Comparison of ENCODE assay signal across 8 cellular contexts in the genomic region with DNA sequence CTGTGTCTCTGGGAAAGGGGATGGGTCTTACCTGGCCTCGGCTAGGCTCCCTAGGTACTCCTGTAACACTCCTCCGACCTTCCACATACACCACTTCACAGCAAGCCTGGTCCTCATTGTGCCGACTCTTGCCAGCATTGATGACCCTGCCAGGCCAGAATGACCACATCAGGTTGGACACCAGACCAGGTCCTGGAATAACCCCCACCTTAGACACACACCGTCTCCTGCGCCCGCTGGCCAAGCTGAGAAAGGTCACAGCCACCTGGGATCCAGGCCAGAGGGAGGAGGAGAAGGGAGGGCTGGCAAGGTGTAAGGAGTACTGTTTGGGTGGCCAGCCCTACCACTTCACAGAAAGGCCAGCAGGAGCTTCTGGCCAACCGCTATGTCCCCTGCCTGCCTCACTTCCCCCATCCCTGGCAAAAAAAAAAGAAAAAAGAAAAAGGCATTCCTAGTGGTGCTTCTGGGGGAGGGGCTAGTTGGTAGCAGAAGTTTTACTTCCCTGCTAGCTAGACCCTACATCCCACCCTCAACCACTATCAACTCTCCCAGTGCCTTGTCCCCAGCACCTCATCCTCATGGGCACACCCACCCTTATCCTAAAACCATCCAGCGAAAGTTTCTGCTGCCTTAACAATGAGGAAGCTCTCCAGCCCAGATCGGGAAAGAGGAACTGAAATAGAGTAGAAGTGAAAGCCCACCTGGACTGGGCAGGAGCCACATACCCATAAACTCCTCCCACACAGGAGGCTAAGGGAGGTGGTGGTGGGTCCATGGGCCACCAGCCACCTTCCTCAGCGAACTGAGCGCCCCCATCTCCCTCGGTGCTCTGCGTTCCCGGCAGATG. TPM values are rescaled to one million over a fixed set of nuclear protein-coding genes. Genes with fewer than 3 reads are reported as not detected.
DNase-seq lines count a peak whose midpoint lies in the region; ATAC-seq and TF ChIP-seq lines count a peak whose summit lies in the region.

No MANE protein-coding gene starts in this region.

- H3K4me2 ChIP-seq in mesenchymal stem cell (ENCODE audit: low read length, poor library complexity, severe bottlenecking): peak overlapping the region; percentile 99

- H2BK15ac ChIP-seq in mesenchymal stem cell (ENCODE audit: low read depth, poor library complexity, severe bottlenecking): no peak overlapping the region

- no peak overlapping the region for H4K8ac ChIP-seq in mesenchymal stem cell (ENCODE audit: low read length)

- WGBS in mesenchymal stem cell: 27% methylated on average over 8 of the region's 14 CpGs

- ATAC-seq in GM18868 (IDR thresholded peaks at IDR 0.05; ENCODE audit: unreplicated experiment) (peak; percentile 32), omental fat pad (ENCODE audit: low FRiP score) (no peak)

- no peak overlapping the region for H4K91ac ChIP-seq in mesenchymal stem cell (ENCODE audit: low read length)

- H3K4me1 ChIP-seq in HUES6 (ENCODE audit: control insufficient read depth, insufficient read depth, low read length) (peaks cover 37% of the 10 kb centered on the region), ascending aorta (peaks cover 6 to 13% of the 10 kb centered on the region in 2 donors), mesenchymal stem cell (ENCODE audit: control insufficient read depth, insufficient read depth, low read depth, low read length) (peaks cover 25% of the 10 kb centered on the region)

- no peak overlapping the region for H3K4ac ChIP-seq in mesenchymal stem cell (ENCODE audit: low read depth in 1 of 2, low read length in 2 of 2)

- no peak overlapping the region for H2BK120ac ChIP-seq in mesenchymal stem cell (ENCODE audit: low read depth, low read length)

- no peak overlapping the region for H3K14ac ChIP-seq in mesenchymal stem cell (ENCODE audit: low read length in 2 of 2)

- intact Hi-C loops in ascending aorta (cut with DNase I): loop anchor here (2.0 kb wide), 5 partner anchors 95 to 1265 kb away; partner anchors contain the start of genes AP4B1, ATP5PB, CAPZA1 and DCLRE1B

- peak overlapping the region; percentile 19 to 63 for H3K18ac ChIP-seq in mesenchymal stem cell (ENCODE audit: low read depth in 1 of 2, low read length in 2 of 2)

- H3K4me3 ChIP-seq in HUES6 (ENCODE audit: low read depth, low read length) (peak overlapping the region; percentile 78), ascending aorta (peak overlapping the region; percentile 80 to 85), mesenchymal stem cell (ENCODE audit: insufficient read depth in 1 of 2, low read depth in 1 of 2, low read length in 2 of 2) (peak overlapping the region; percentile 63 to 78)

- H2AFZ ChIP-seq in mesenchymal stem cell (ENCODE audit: low read depth, low read length): no peak overlapping the region

- peak overlapping the region; percentile 39 for H3K9ac ChIP-seq in HUES6 (ENCODE audit: low read length)
- peak overlapping the region; percentile 55 for H3K9ac ChIP-seq in mesenchymal stem cell (ENCODE audit: low read length)

- H3K36me3 ChIP-seq in HUES6 (ENCODE audit: control insufficient read depth, insufficient read depth, low read length): peaks cover 5% of the 10 kb centered on the region
- no peaks in the 10 kb centered on the region for H3K36me3 ChIP-seq in ascending aorta
- H3K36me3 ChIP-seq in mesenchymal stem cell (ENCODE audit: control insufficient read depth in 1 of 2, insufficient read depth in 2 of 2, low read depth in 1 of 2, low read length in 2 of 2): peaks cover 0 to 12% of the 10 kb centered on the region in 2 experiments

- no peak overlapping the region for H3K27ac ChIP-seq in HUES6 (ENCODE audit: low read depth, low read length)
- peak overlapping the region; percentile 55 to 65 for H3K27ac ChIP-seq in ascending aorta
- no peak overlapping the region for H3K27ac ChIP-seq in mesenchymal stem cell (ENCODE audit: low read length, poor library complexity, severe bottlenecking)

- H3K27me3 ChIP-seq in HUES6 (ENCODE audit: control insufficient read depth, insufficient read depth, low read length): peaks cover 27% of the 10 kb centered on the region
- no peaks in the 10 kb centered on the region for H3K27me3 ChIP-seq in ascending aorta
- H3K27me3 ChIP-seq in mesenchymal stem cell (ENCODE audit: control insufficient read depth in 1 of 2, insufficient read depth in 1 of 2, low read length in 2 of 2): peaks cover 0 to 6% of the 10 kb centered on the region in 2 experiments

- H3K23ac ChIP-seq in mesenchymal stem cell (ENCODE audit: low read length in 2 of 2): peak overlapping the region in 1 of 2 experiments; percentile 9

- H2BK5ac ChIP-seq in mesenchymal stem cell (ENCODE audit: low read depth, low read length, poor library complexity, severe bottlenecking): no peak overlapping the region

- TF ChIP-seq CTCF in ascending aorta (IDR thresholded peaks at IDR 0.05) (no peak), omental fat pad (IDR thresholded peaks at IDR 0.05) (no peak)

- no peak overlapping the region for H2AK5ac ChIP-seq in mesenchymal stem cell (ENCODE audit: low read length, severe bottlenecking)

- peak overlapping the region in 1 of 2 experiments; percentile 66 for H2BK12ac ChIP-seq in mesenchymal stem cell (ENCODE audit: low read length in 2 of 2)

- H3K79me1 ChIP-seq in mesenchymal stem cell (replicated peaks; ENCODE audit: low read length, poor library complexity, severe bottlenecking): no peaks in the 10 kb centered on the region

- DNase-seq in ascending aorta (ENCODE audit: low spot score in 2 of 2) (no peak), mesenchymal stem cell (no peak), retina (no peak), omental fat pad (ENCODE audit: low spot score) (no peak), GM03348 (ENCODE audit: low spot score) (no peak)
- no peak for DNase-seq in activated CD4-positive, alpha-beta T cell treated with anti-CD3 and anti-CD28 coated beads, Interleukin-2, amount 50 U/mL, for 48 hours

- H3K9me3 ChIP-seq in HUES6 (ENCODE audit: control insufficient read depth, insufficient read depth, low read depth, low read length) (no peaks in the 10 kb centered on the region), ascending aorta (no peaks in the 10 kb centered on the region), mesenchymal stem cell (ENCODE audit: control insufficient read depth, low read length) (no peaks in the 10 kb centered on the region)

RNA-seq across cellular contexts. Expression of gene PPM1J, which starts 1.4 kb away (rescaled TPM):
- total RNA-seq in ascending aorta (10.0 TPM), omental fat pad (1 to 10 TPM in 3 of 4 donors, under 1 TPM in 1; 0.63 to 1.7 (median 1.5) TPM)
- polyA plus RNA-seq in mesenchymal stem cell (2013, experiment 1 of 2): 0.90 TPM
- polyA plus RNA-seq in mesenchymal stem cell (2013, experiment 2 of 2): 0.93 TPM

RNA-seq across cellular contexts. Expression of gene RHOC, which starts 6.8 kb away (rescaled TPM):
- total RNA-seq in ascending aorta (379 TPM), omental fat pad (100 to 1,000 TPM; 219 to 307 (median 299) TPM)
- polyA plus RNA-seq in mesenchymal stem cell (2013, experiment 1 of 2): 509 TPM
- polyA plus RNA-seq in mesenchymal stem cell (2013, experiment 2 of 2): 495 TPM

RNA-seq across cellular contexts. Expression of gene MOV10, which starts 39.2 kb away (rescaled TPM):
- total RNA-seq in ascending aorta (69.5 TPM), omental fat pad (10 to 100 TPM; 21.7 to 47.1 (median 36.1) TPM)
- 62.1 TPM for polyA plus RNA-seq in mesenchymal stem cell (2013, experiment 1 of 2)
- polyA plus RNA-seq in mesenchymal stem cell (2013, experiment 2 of 2): 60.3 TPM

Comparison
In these comparisons a context has a peak if more than half of its experiments do, and no peak if none do; other contexts are left out.
1. H3K27ac ChIP-seq: peak in ascending aorta (2 of 2); none in HUES6 (single experiment) and mesenchymal stem cell (single experiment).
2. Peak in every context shown above with its lines, with median percentiles within 50 percentile points of each other: H3K4me3 ChIP-seq.